Comparison of ENCODE assay signal across 12 cellular contexts in the genomic region with DNA sequence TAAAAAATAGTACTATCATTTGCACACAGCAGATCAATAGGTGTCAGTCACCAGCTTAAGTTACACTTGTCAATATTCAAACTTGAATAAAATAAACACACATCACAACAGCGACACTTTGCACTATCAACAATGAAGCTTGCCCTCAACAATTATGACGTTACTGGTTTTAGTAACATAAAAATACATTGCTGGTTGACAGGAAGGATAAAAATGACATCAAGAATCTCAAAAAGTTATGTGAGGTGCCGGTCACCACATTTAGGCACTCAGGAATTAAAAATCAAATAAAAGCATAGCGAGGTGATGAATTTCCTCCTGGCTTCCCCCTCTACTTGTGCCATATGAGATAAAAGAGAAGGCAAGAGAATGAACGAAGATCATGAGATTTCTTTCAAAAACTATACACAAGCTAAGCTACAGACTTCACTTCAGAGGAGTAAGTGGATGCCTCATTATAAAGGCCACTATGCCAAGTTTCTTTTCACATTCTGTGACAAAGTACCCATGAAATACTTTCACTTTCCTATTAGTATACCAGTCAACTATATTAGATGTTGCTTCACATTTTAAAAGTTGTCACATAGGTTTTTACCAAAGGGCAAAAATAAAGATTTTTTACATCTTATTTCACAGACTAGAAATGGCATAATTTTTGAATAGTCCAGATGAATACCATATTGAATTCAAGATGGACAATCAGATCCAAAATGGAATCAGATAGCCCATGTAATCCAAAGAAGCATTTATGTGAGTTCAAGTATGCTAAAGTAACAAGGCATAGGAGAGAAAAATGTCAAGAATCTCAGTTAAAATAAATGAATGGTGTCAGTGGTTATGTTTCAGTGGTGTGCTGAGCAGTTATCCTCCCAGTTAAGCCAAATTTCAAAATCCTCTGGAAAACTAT. TPM values are rescaled to one million over a fixed set of nuclear protein-coding genes. Genes with fewer than 3 reads are reported as not detected.
DNase-seq lines count a peak whose midpoint lies in the region; ATAC-seq, FAIRE-seq and TF ChIP-seq lines count a peak whose summit lies in the region.
"Had no signal": no experiment of that assay in that cellular context is flagged by ENCODE, and none has a peak within 500 bp of the region (broad histone marks: within the 10 kb centered on the region; RNA-seq: fewer than 3 reads in every experiment).

No MANE protein-coding gene starts in this region.

- H3K9me3 Mint-ChIP-seq in activated B cell treated with CpG ODN at 0.5 μM for 24 hours (no peaks in the 10 kb centered on the region), type B pancreatic cell (peaks cover 5% of the 10 kb centered on the region)
- H3K9me3 Mint-ChIP-seq: dendritic cell treated with granulocyte-macrophage colony-stimulating factor and Interleukin-4, amounts not matched to agents 40 ng/mL and 50 ng/mL, for 4 days had no signal

- DNase-seq in HepG2 (ENCODE audit: low spot score) (no peak), activated B cell treated with CpG ODN at 0.5 μM for 24 hours (no peak), fibroblast of villous mesenchyme (ENCODE audit: low read depth) (peak; percentile 59), type B pancreatic cell (ENCODE audit: extremely low spot score, unreplicated experiment) (no peak), UCSD-AML1 (lab: John Stamatoyannopoulos, UW; ENCODE audit: unreplicated experiment) (no peak)
- DNase-seq: C1 segment of cervical spinal cord, NCI-H2227 treated with DMSO at 0.1 percent for 48 hours, SW 1271 had no signal

- in situ Hi-C loops in HepG2 (cut with HindIII; ENCODE audit: extremely low pct_ligation_motif_present, low pct_unique_long_range_greater_than_20kb), result no loop called here

- POLR2A ChIA-PET in HepG2 (lab: Yijun Ruan, JAX) (no interaction called here), activated B cell treated with CpG ODN at 0.5 μM for 24 hours (lab: Charles Lee) (interaction anchor here (1.4 to 4.3 kb wide), 2 partner anchors 61 to 79 kb away, joined by 6 to 58 read pairs; no protein-coding TSS in a partner anchor)

- BruUV-seq in HepG2 (replicated peaks; lab: Mats Ljungman, UMichigan), result no TSS peak

- intact Hi-C loops in HepG2 (cut with micrococcal nuclease; ENCODE audit: unreplicated experiment), result no loop called here
- intact Hi-C loops in activated B cell treated with CpG ODN at 0.5 μM for 24 hours (cut with micrococcal nuclease), result no loop called here

- H3K36me3 Mint-ChIP-seq in activated B cell treated with CpG ODN at 0.5 μM for 24 hours (ENCODE audit: low read depth) (peaks cover 6% of the 10 kb centered on the region), type B pancreatic cell (peaks cover 3% of the 10 kb centered on the region)

- H3K27me3 ChIP-seq in liver (ENCODE audit: control insufficient read depth in 4 of 4, insufficient read depth in 4 of 4, low read length in 3 of 4) (no peaks in the 10 kb centered on the region), HepG2 (ENCODE audit: control insufficient read depth in 1 of 2, insufficient read depth in 2 of 2, low read length in 2 of 2) (peaks cover 0 to 7% of the 10 kb centered on the region in 2 experiments; a peak in 2 of 5 replicates)

- CTCF ChIA-PET in HepG2 (lab: Yijun Ruan, JAX; ENCODE audit: low intra/inter-chr PET ratio, low total read pairs) (no interaction called here), activated B cell treated with CpG ODN at 0.5 μM for 24 hours (lab: Charles Lee) (interaction anchor here (1.1 to 9.4 kb wide), 4 partner anchors 62 to 119 kb away, joined by 3 to 245 read pairs (median 72); no protein-coding TSS in a partner anchor)

- TF ChIP-seq POLR2A in HepG2 (IDR thresholded peaks at IDR 0.05; ENCODE audit: insufficient read depth in 1 of 2, low read depth in 2 of 2, low read length in 2 of 2), result no peak

- peak overlapping the region; percentile 70 to 84 for H3K27ac ChIP-seq in liver (ENCODE audit: low read depth in 1 of 2, low read length in 2 of 2)
- H3K27ac ChIP-seq in HepG2 (ENCODE audit: extremely low read length, insufficient read depth, low read length), result no peak overlapping the region

- peaks cover 0 to 22% (median 10%) of the 10 kb centered on the region in 4 donors for H3K4me1 ChIP-seq in liver (ENCODE audit: control insufficient read depth in 4 of 4, insufficient read depth in 4 of 4, low read length in 3 of 4)
- no peaks in the 10 kb centered on the region for H3K4me1 ChIP-seq in HepG2 (ENCODE audit: insufficient read depth, low read length)

- no peak overlapping the region for H3K4me2 ChIP-seq in HepG2 (ENCODE audit: low read depth, low read length)

- ATAC-seq in HepG2 (no peak), activated B cell treated with CpG ODN at 0.5 μM for 24 hours (ENCODE audit: low read depth) (no peak), HG03097 (IDR thresholded peaks at IDR 0.05; ENCODE audit: low FRiP score, unreplicated experiment) (no peak), GM18520 (IDR thresholded peaks at IDR 0.05; ENCODE audit: unreplicated experiment) (no peak)

- TF ChIP-seq RAD21 in liver (IDR thresholded peaks at IDR 0.05), result peak; percentile 29 to 49
- TF ChIP-seq RAD21 in HepG2 (CRISPR knock-in tag; IDR thresholded peaks at IDR 0.05), result no peak

- H3K27me3 Mint-ChIP-seq in activated B cell treated with CpG ODN at 0.5 μM for 24 hours (no peaks in the 10 kb centered on the region), type B pancreatic cell (peaks cover 4% of the 10 kb centered on the region)
- H3K27me3 Mint-ChIP-seq: dendritic cell treated with granulocyte-macrophage colony-stimulating factor and Interleukin-4, amounts not matched to agents 40 ng/mL and 50 ng/mL, for 4 days had no signal

- no peaks in the 10 kb centered on the region for H3K9me3 ChIP-seq in liver (ENCODE audit: control insufficient read depth in 4 of 4, low read length in 3 of 4)
- no peaks in the 10 kb centered on the region for H3K9me3 ChIP-seq in HepG2 (ENCODE audit: low read length)

- H3K27ac Mint-ChIP-seq in activated B cell treated with CpG ODN at 0.5 μM for 24 hours (peak overlapping the region; percentile 50), type B pancreatic cell (peak overlapping the region; percentile 29)
- H3K27ac Mint-ChIP-seq: dendritic cell treated with granulocyte-macrophage colony-stimulating factor and Interleukin-4, amounts not matched to agents 40 ng/mL and 50 ng/mL, for 4 days had no signal

- H2AFZ ChIP-seq in HepG2 (ENCODE audit: low read length), result no peak overlapping the region

- no peak for FAIRE-seq in HepG2 (lab: Jason Lieb, UNC)

- H3K4me1 Mint-ChIP-seq in activated B cell treated with CpG ODN at 0.5 μM for 24 hours, result peaks cover 34% of the 10 kb centered on the region
- H3K4me1 Mint-ChIP-seq in type B pancreatic cell (ENCODE audit: unreplicated experiment), result peaks cover 9% of the 10 kb centered on the region

- H3K79me2 ChIP-seq in HepG2 (ENCODE audit: insufficient read depth, low read length), result no peaks in the 10 kb centered on the region

- TF ChIP-seq EP300 in HepG2 (IDR thresholded peaks at IDR 0.05; ENCODE audit: low read depth in 2 of 2, low read length in 2 of 2), result no peak
- no peak for TF ChIP-seq EP300 in HepG2 (CRISPR knock-in tag; IDR thresholded peaks at IDR 0.05; ENCODE audit: borderline replicate concordance)

- peak overlapping the region in 2 of 3 donors; percentile 7 to 29 for H3K4me3 ChIP-seq in liver (ENCODE audit: low read depth in 1 of 3, low read length in 3 of 3)
- no peak overlapping the region for H3K4me3 ChIP-seq in HepG2 (replicated peaks in 1 of 3; ENCODE audit: insufficient read depth in 1 of 3, low read depth in 2 of 3, low read length in 3 of 3)
- peak overlapping the region; percentile 78 for H3K4me3 ChIP-seq in fibroblast of villous mesenchyme (ENCODE audit: low read depth, low read length)

- no peak for TF ChIP-seq CTCF in liver (IDR thresholded peaks at IDR 0.05; ENCODE audit: low read depth, low read length, missing input control)
- no peak for TF ChIP-seq CTCF in HepG2 (CRISPR knock-in tag; IDR thresholded peaks at IDR 0.05)
- TF ChIP-seq CTCF in activated B cell treated with CpG ODN at 0.5 μM for 24 hours (IDR thresholded peaks at IDR 0.05), result no peak
- no peak for TF ChIP-seq CTCF in fibroblast of villous mesenchyme (IDR thresholded peaks at IDR 0.05; ENCODE audit: insufficient read depth, low read depth, low read length)
- TF ChIP-seq CTCF in type B pancreatic cell (conservative IDR thresholded peaks at IDR 0.05), result no peak

- no peaks in the 10 kb centered on the region for H4K20me1 ChIP-seq in HepG2 (ENCODE audit: insufficient read depth, low read length)

- 29% methylated on average over 5 of the region's 5 CpGs for WGBS in liver
- WGBS in HepG2 (ENCODE audit: low lambda C conversion rate), result 13% methylated on average over 5 of the region's 5 CpGs

- H3K36me3 ChIP-seq in liver (ENCODE audit: control insufficient read depth in 4 of 4, insufficient read depth in 3 of 4, low read depth in 1 of 4, low read length in 3 of 4) (no peaks in the 10 kb centered on the region), HepG2 (replicated peaks in 1 of 2; ENCODE audit: control insufficient read depth in 1 of 2, insufficient read depth in 2 of 2, low read length in 2 of 2) (no peaks in the 10 kb centered on the region)

- peak overlapping the region; percentile 35 for H3K4me3 Mint-ChIP-seq in activated B cell treated with CpG ODN at 0.5 μM for 24 hours
- peak overlapping the region; percentile 68 for H3K4me3 Mint-ChIP-seq in type B pancreatic cell
- H3K4me3 Mint-ChIP-seq: dendritic cell treated with granulocyte-macrophage colony-stimulating factor and Interleukin-4, amounts not matched to agents 40 ng/mL and 50 ng/mL, for 4 days had no signal

- H3K9ac ChIP-seq in liver (ENCODE audit: low read depth in 1 of 2, low read length in 2 of 2) (peak overlapping the region; percentile 10 to 60), HepG2 (ENCODE audit: insufficient read depth, low read depth, low read length) (no peak overlapping the region)

RNA-seq across cellular contexts. Expression of a gene that starts 3.6 kb away (rescaled TPM):
- 10 to 100 TPM; 12.8 to 16.6 TPM for total RNA-seq in liver
- 10 to 100 TPM in 1 of 2 donors, 1 to 10 TPM in 1; 7.4 to 11.7 TPM for polyA plus RNA-seq in liver
- 0.02 TPM in 1 of 2 replicates, not detected in the other for total RNA-seq in HepG2 (2016; rRNA removed; fragmentation: Illumina TruSeq; extraction: Trizol)
- not detected in 2 replicates for total RNA-seq in HepG2 (2016; cell fraction: cytosol; rRNA removed; fragmentation: Illumina TruSeq; extraction: Trizol; ENCODE audit: low read depth)
- total RNA-seq in HepG2 (2016; cell fraction: insoluble cytoplasmic fraction; rRNA removed; fragmentation: Illumina TruSeq; extraction: Trizol), result not detected in 2 replicates
- total RNA-seq in HepG2 (2016; cell fraction: membrane; rRNA removed; fragmentation: Illumina TruSeq; extraction: Trizol), result 0.06 TPM in 1 of 2 replicates, not detected in the other
- total RNA-seq in HepG2 (2016; cell fraction: nucleus; rRNA removed; fragmentation: Illumina TruSeq; extraction: Trizol), result not detected in 2 replicates
- 0.04 TPM in 1 of 2 replicates, not detected in the other for polyA plus RNA-seq in HepG2 (2011; rRNA removed)
- 0.03 and 0.04 TPM in 2 replicates for polyA plus RNA-seq in HepG2 (2011; cell fraction: cytosol; rRNA removed)
- polyA plus RNA-seq in HepG2 (2011; cell fraction: nucleus; rRNA removed), result 0.10 TPM in 1 of 2 replicates, not detected in the other
- not detected in 2 replicates for polyA plus RNA-seq in HepG2 (2012)
- polyA plus RNA-seq in HepG2 (2016; cell fraction: cytosol; fragmentation: Illumina TruSeq; extraction: Trizol; ENCODE audit: low read depth), result not detected in 2 replicates
- not detected in 2 replicates for polyA plus RNA-seq in HepG2 (2016; cell fraction: insoluble cytoplasmic fraction; fragmentation: Illumina TruSeq; extraction: Trizol; ENCODE audit: low read depth)
- polyA plus RNA-seq in HepG2 (2016; cell fraction: membrane; fragmentation: Illumina TruSeq; extraction: Trizol; ENCODE audit: low read depth), result not detected in 2 replicates
- not detected in 2 replicates for polyA plus RNA-seq in HepG2 (2016; cell fraction: nucleus; fragmentation: Illumina TruSeq; extraction: Trizol; ENCODE audit: insufficient read depth, low read depth)
- polyA minus RNA-seq in HepG2 (2011; rRNA and poly(A)+ RNA removed; ENCODE audit: low replicate concordance), result 2.9 TPM in 1 of 2 replicates, not detected in the other
- polyA minus RNA-seq in HepG2 (2011; cell fraction: cytosol; rRNA and poly(A)+ RNA removed), result not detected in 2 replicates
- polyA minus RNA-seq in HepG2 (2011; cell fraction: nucleus; rRNA and poly(A)+ RNA removed), result 0.13 TPM in 1 of 2 replicates, not detected in the other
- total RNA-seq in activated B cell treated with CpG ODN at 0.5 μM for 24 hours, result 33.1 and 34.3 TPM in 2 replicates
- 50.3 and 58.7 TPM in 2 replicates for total RNA-seq in fibroblast of villous mesenchyme
- total RNA-seq in type B pancreatic cell (ENCODE audit: low replicate concordance), result 17.9 and 30.2 TPM in 2 replicates

Comparison
In these comparisons a context has a peak if more than half of its experiments do, and no peak if none do; other contexts are left out.
1. H3K4me3 ChIP-seq: peak in liver (2 of 3) and fibroblast of villous mesenchyme (single experiment); none in HepG2 (0 of 3).
2. RNA of a gene that starts 3.6 kb away (total RNA-seq): 50.3 to 58.7 TPM in fibroblast of villous mesenchyme, 33.1 to 34.3 TPM in activated B cell treated with CpG ODN at 0.5 μM for 24 hours, 17.9 to 30.2 TPM in type B pancreatic cell and 12.8 to 16.6 TPM in liver; 0.02 to 0.06 TPM in HepG2; every median in the first group is over 10 times any median in the second.